In the genomic region with DNA sequence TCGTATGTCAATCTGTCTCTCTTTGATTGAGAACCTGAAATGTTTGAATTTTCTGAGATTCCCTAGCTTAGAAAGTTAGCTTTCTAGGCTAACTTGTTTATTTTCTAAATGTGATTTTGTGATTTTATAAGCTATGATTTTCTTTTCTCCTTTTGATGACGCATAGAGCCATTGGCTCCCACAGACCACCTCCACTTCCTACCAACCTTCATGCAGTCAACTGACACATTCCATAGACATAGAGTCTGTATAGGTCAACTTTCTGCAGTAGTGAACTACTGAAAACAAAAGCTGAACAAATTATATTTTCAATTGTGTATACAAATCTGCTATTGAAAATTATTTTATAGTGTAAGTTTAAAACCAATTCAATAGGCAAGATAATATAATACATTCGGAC, we compare ENCODE assay signal across 19 cellular contexts. TPM values are rescaled to one million over a fixed set of nuclear protein-coding genes. Genes with fewer than 3 reads are reported as not detected.
DNase-seq lines count a peak whose midpoint lies in the region; ATAC-seq and TF ChIP-seq lines count a peak whose summit lies in the region.
"Had no signal": no experiment of that assay in that cellular context is flagged by ENCODE, and none has a peak within 500 bp of the region (broad histone marks: within the 10 kb centered on the region; RNA-seq: fewer than 3 reads in every experiment).

No MANE protein-coding gene starts in this region.

- no peak overlapping the region for H3K4me3 Mint-ChIP-seq in activated T-cell treated with anti-CD3 and anti-CD28 coated beads, Interleukin-2, amount 50 U/mL, for 24 hours
- H3K4me3 Mint-ChIP-seq in CD4-positive, alpha-beta memory T cell: peak overlapping the region in 4 of 8 donors; percentile 7 to 65 (median 20)
- peak overlapping the region in 1 of 3 donors; percentile 46 for H3K4me3 Mint-ChIP-seq in T-cell
- H3K4me3 Mint-ChIP-seq in naive thymus-derived CD4-positive, alpha-beta T cell: peak overlapping the region in 9 of 10 donors; percentile 8 to 82 (median 57)
- no peak overlapping the region for H3K4me3 Mint-ChIP-seq in effector memory CD8-positive, alpha-beta T cell

- no peak for TF ChIP-seq EP300 in ovary (IDR thresholded peaks at IDR 0.05)

- H3K4me1 ChIP-seq in CD4-positive, alpha-beta memory T cell (ENCODE audit: insufficient read depth, low read length): peaks cover 37% of the 10 kb centered on the region
- peaks cover 0 to 24% of the 10 kb centered on the region in 2 donors for H3K4me1 ChIP-seq in naive thymus-derived CD4-positive, alpha-beta T cell (ENCODE audit: control insufficient read depth in 2 of 2, insufficient read depth in 2 of 2, low read length in 2 of 2)
- no peaks in the 10 kb centered on the region for H3K4me1 ChIP-seq in ovary (ENCODE audit: insufficient read depth)
- H3K4me1 ChIP-seq: A549 had no signal

- H3K36me3 Mint-ChIP-seq in activated T-cell treated with anti-CD3 and anti-CD28 coated beads, Interleukin-2, amount 50 U/mL, for 24 hours (ENCODE audit: low read depth): no peaks in the 10 kb centered on the region
- H3K36me3 Mint-ChIP-seq in CD4-positive, alpha-beta memory T cell: no peaks in the 10 kb centered on the region
- H3K36me3 Mint-ChIP-seq in T-cell: no peaks in the 10 kb centered on the region
- peaks cover 0 to 4% (median 0%) of the 10 kb centered on the region in 5 donors for H3K36me3 Mint-ChIP-seq in naive thymus-derived CD4-positive, alpha-beta T cell
- H3K36me3 Mint-ChIP-seq in effector memory CD8-positive, alpha-beta T cell (ENCODE audit: insufficient read depth): no peaks in the 10 kb centered on the region

- H3K4me3 ChIP-seq in CD4-positive, alpha-beta memory T cell (ENCODE audit: low read length in 2 of 2): no peak overlapping the region
- no peak overlapping the region for H3K4me3 ChIP-seq in naive thymus-derived CD4-positive, alpha-beta T cell (ENCODE audit: low read length)
- H3K4me3 ChIP-seq in ovary: no peak overlapping the region
- H3K4me3 ChIP-seq: A549 had no signal

- peaks cover 47% of the 10 kb centered on the region for H3K4me1 Mint-ChIP-seq in activated T-cell treated with anti-CD3 and anti-CD28 coated beads, Interleukin-2, amount 50 U/mL, for 24 hours (ENCODE audit: low read depth)
- H3K4me1 Mint-ChIP-seq in CD4-positive, alpha-beta memory T cell: peaks cover 18 to 36% (median 24%) of the 10 kb centered on the region in 4 donors
- H3K4me1 Mint-ChIP-seq in T-cell: peaks cover 43 to 45% (median 45%) of the 10 kb centered on the region in 3 donors
- peaks cover 27 to 73% (median 57%) of the 10 kb centered on the region in 7 donors for H3K4me1 Mint-ChIP-seq in naive thymus-derived CD4-positive, alpha-beta T cell
- H3K4me1 Mint-ChIP-seq in effector memory CD8-positive, alpha-beta T cell (ENCODE audit: low read depth in 2 of 2): no peaks in the 10 kb centered on the region

- DNase-seq in activated T-cell treated with anti-CD3 and anti-CD28 coated beads, Interleukin-2, amount 50 U/mL, for 24 hours: no peak
- DNase-seq in activated T-cell treated with anti-CD3 and anti-CD28 coated beads, Interleukin-2, amount 50 U/mL, for 1 hour: no peak
- DNase-seq in CD4-positive, alpha-beta memory T cell: no peak
- DNase-seq in T-cell (no peak), ovary (no peak)
- DNase-seq in naive thymus-derived CD4-positive, alpha-beta T cell: no peak
- no peak for DNase-seq in effector memory CD8-positive, alpha-beta T cell
- DNase-seq: AML-193, GF-D8, KBM-7, NCI-H1092, NCI-H2107, NCI-H226, NCI-H526 treated with DMSO at 0.1 percent for 48 hours had no signal

- POLR2A ChIA-PET in CD4-positive, alpha-beta memory T cell (lab: Charles Lee; ENCODE audit: partially characterized antibody): no interaction called here
- POLR2A ChIA-PET in T-cell (lab: Charles Lee): no interaction called here
- POLR2A ChIA-PET in naive thymus-derived CD4-positive, alpha-beta T cell (lab: Charles Lee): interaction anchor here (1.0 kb wide), 1 partner anchor 12 kb away, joined by 4 read pairs; no protein-coding TSS in a partner anchor

- TF ChIP-seq POLR2A in ovary (IDR thresholded peaks at IDR 0.05): no peak

- H3K36me3 ChIP-seq in CD4-positive, alpha-beta memory T cell (ENCODE audit: insufficient read depth, low read length): no peaks in the 10 kb centered on the region
- H3K36me3 ChIP-seq in naive thymus-derived CD4-positive, alpha-beta T cell (ENCODE audit: control insufficient read depth in 2 of 3, insufficient read depth in 3 of 3, low read length in 3 of 3): no peaks in the 10 kb centered on the region
- H3K36me3 ChIP-seq in ovary: no peaks in the 10 kb centered on the region

- H3K27me3 Mint-ChIP-seq in activated T-cell treated with anti-CD3 and anti-CD28 coated beads, Interleukin-2, amount 50 U/mL, for 24 hours: no peaks in the 10 kb centered on the region
- H3K27me3 Mint-ChIP-seq in CD4-positive, alpha-beta memory T cell: no peaks in the 10 kb centered on the region
- no peaks in the 10 kb centered on the region for H3K27me3 Mint-ChIP-seq in T-cell
- H3K27me3 Mint-ChIP-seq in naive thymus-derived CD4-positive, alpha-beta T cell: no peaks in the 10 kb centered on the region
- H3K27me3 Mint-ChIP-seq in effector memory CD8-positive, alpha-beta T cell: no peaks in the 10 kb centered on the region

- no peaks in the 10 kb centered on the region for H3K27me3 ChIP-seq in CD4-positive, alpha-beta memory T cell (ENCODE audit: insufficient read depth, low read length)
- H3K27me3 ChIP-seq in naive thymus-derived CD4-positive, alpha-beta T cell (ENCODE audit: control insufficient read depth in 2 of 2, insufficient read depth in 2 of 2, low read length in 2 of 2): no peaks in the 10 kb centered on the region
- no peaks in the 10 kb centered on the region for H3K27me3 ChIP-seq in ovary

- TF ChIP-seq CTCF in ovary (IDR thresholded peaks at IDR 0.05): no peak

- H3K9me3 ChIP-seq in CD4-positive, alpha-beta memory T cell (ENCODE audit: control insufficient read depth in 1 of 2, low read length in 2 of 2): no peaks in the 10 kb centered on the region
- no peaks in the 10 kb centered on the region for H3K9me3 ChIP-seq in naive thymus-derived CD4-positive, alpha-beta T cell (ENCODE audit: control insufficient read depth in 2 of 3, low read length in 3 of 3)
- no peaks in the 10 kb centered on the region for H3K9me3 ChIP-seq in ovary
- H3K9me3 ChIP-seq: A549 had no signal

- H3K9me3 Mint-ChIP-seq in activated T-cell treated with anti-CD3 and anti-CD28 coated beads, Interleukin-2, amount 50 U/mL, for 24 hours: no peaks in the 10 kb centered on the region
- peaks cover 0 to 4% (median 0%) of the 10 kb centered on the region in 8 donors for H3K9me3 Mint-ChIP-seq in CD4-positive, alpha-beta memory T cell
- H3K9me3 Mint-ChIP-seq in T-cell: no peaks in the 10 kb centered on the region
- H3K9me3 Mint-ChIP-seq in naive thymus-derived CD4-positive, alpha-beta T cell: peaks cover 0 to 5% (median 0%) of the 10 kb centered on the region in 11 donors
- H3K9me3 Mint-ChIP-seq in effector memory CD8-positive, alpha-beta T cell: no peaks in the 10 kb centered on the region

- intact Hi-C loops in CD4-positive, alpha-beta memory T cell (cut with micrococcal nuclease): no loop called here
- intact Hi-C loops in naive thymus-derived CD4-positive, alpha-beta T cell (cut with micrococcal nuclease): loop anchor here (5.0 kb wide), 4 partner anchors 119 to 1416 kb away; partner anchors contain the start of genes UTP3 (in 1 of the 2) and YTHDC1 (in 1 of the 2)
- intact Hi-C loops in ovary (cut with DNase I): no loop called here

- 86 to 89% (median 86%) methylated on average over 3 of the region's 3 CpGs for WGBS in ovary, 3 donors

- H3K27ac ChIP-seq in CD4-positive, alpha-beta memory T cell (ENCODE audit: low read depth, low read length): no peak overlapping the region
- peak overlapping the region; percentile 50 for H3K27ac ChIP-seq in naive thymus-derived CD4-positive, alpha-beta T cell (ENCODE audit: low read depth, low read length)
- H3K27ac ChIP-seq in ovary: no peak overlapping the region
- H3K27ac ChIP-seq: A549, HL-60 had no signal

- ATAC-seq in T-cell (replicated peaks in 1 of 4): no peak
- ATAC-seq in naive thymus-derived CD4-positive, alpha-beta T cell: no peak
- ATAC-seq in effector memory CD8-positive, alpha-beta T cell (replicated peaks): no peak
- ATAC-seq: A549, HCT116 had no signal

- H3K27ac Mint-ChIP-seq in activated T-cell treated with anti-CD3 and anti-CD28 coated beads, Interleukin-2, amount 50 U/mL, for 24 hours: peak overlapping the region; percentile 4
- peak overlapping the region in 6 of 7 donors; percentile 17 to 79 (median 62) for H3K27ac Mint-ChIP-seq in CD4-positive, alpha-beta memory T cell
- peak overlapping the region; percentile 81 to 82 for H3K27ac Mint-ChIP-seq in T-cell
- H3K27ac Mint-ChIP-seq in naive thymus-derived CD4-positive, alpha-beta T cell: peak overlapping the region in 8 of 9 donors; percentile 90 to 98 (median 92)
- no peak overlapping the region for H3K27ac Mint-ChIP-seq in effector memory CD8-positive, alpha-beta T cell

- CTCF ChIA-PET in CD4-positive, alpha-beta memory T cell (lab: Charles Lee; ENCODE audit: partially characterized antibody): interaction anchor here (1.5 to 1.8 kb wide), 2 partner anchors 11 to 60 kb away, joined by 4 to 6 read pairs; no protein-coding TSS in a partner anchor
- CTCF ChIA-PET in T-cell (lab: Charles Lee): no interaction called here
- CTCF ChIA-PET in naive thymus-derived CD4-positive, alpha-beta T cell (lab: Charles Lee): no interaction called here

RNA-seq across cellular contexts. Expression of gene SULT1B1, which starts 2.8 kb away (rescaled TPM):
- 1 to 10 TPM; 5.7 to 7.6 TPM for total RNA-seq in CD4-positive, alpha-beta memory T cell
- 1 to 10 TPM; 4.2 to 4.7 TPM for polyA plus RNA-seq in CD4-positive, alpha-beta memory T cell
- total RNA-seq in T-cell (10 to 100 TPM in 2 of 5 donors, 1 to 10 TPM in 3; 8.0 to 22.6 (median 10.0) TPM), ovary (1 to 10 TPM in 2 of 7 donors, under 1 TPM in 5; 0.23 to 6.4 (median 0.72) TPM)
- total RNA-seq in naive thymus-derived CD4-positive, alpha-beta T cell: 10 to 100 TPM in 4 of 5 experiments, 1 to 10 TPM in 1; 8.2 to 32.0 (median 17.2) TPM
- polyA plus RNA-seq in naive thymus-derived CD4-positive, alpha-beta T cell: 10 to 100 TPM; 13.2 to 14.9 TPM
- under 1 TPM; 0.82 to 0.90 TPM for polyA plus RNA-seq in ovary
- total RNA-seq: M059J, RPMI7951 had no signal

Comparison
In these comparisons a context has a peak if more than half of its experiments do, and no peak if none do; other contexts are left out.
1. H3K27ac Mint-ChIP-seq: peak in activated T-cell treated with anti-CD3 and anti-CD28 coated beads, Interleukin-2, amount 50 U/mL, for 24 hours (single experiment), CD4-positive, alpha-beta memory T cell (6 of 7), T-cell (2 of 2) and naive thymus-derived CD4-positive, alpha-beta T cell (8 of 9); none in effector memory CD8-positive, alpha-beta T cell (0 of 2).
2. H3K4me3 Mint-ChIP-seq: peak in naive thymus-derived CD4-positive, alpha-beta T cell (9 of 10); none in activated T-cell treated with anti-CD3 and anti-CD28 coated beads, Interleukin-2, amount 50 U/mL, for 24 hours (single experiment) and effector memory CD8-positive, alpha-beta T cell (0 of 2).
3. intact Hi-C loops: an anchor here in naive thymus-derived CD4-positive, alpha-beta T cell (5.0 kb wide); none called in CD4-positive, alpha-beta memory T cell and ovary.